ENCODE assay signal across 8 cellular contexts in the genomic region with DNA sequence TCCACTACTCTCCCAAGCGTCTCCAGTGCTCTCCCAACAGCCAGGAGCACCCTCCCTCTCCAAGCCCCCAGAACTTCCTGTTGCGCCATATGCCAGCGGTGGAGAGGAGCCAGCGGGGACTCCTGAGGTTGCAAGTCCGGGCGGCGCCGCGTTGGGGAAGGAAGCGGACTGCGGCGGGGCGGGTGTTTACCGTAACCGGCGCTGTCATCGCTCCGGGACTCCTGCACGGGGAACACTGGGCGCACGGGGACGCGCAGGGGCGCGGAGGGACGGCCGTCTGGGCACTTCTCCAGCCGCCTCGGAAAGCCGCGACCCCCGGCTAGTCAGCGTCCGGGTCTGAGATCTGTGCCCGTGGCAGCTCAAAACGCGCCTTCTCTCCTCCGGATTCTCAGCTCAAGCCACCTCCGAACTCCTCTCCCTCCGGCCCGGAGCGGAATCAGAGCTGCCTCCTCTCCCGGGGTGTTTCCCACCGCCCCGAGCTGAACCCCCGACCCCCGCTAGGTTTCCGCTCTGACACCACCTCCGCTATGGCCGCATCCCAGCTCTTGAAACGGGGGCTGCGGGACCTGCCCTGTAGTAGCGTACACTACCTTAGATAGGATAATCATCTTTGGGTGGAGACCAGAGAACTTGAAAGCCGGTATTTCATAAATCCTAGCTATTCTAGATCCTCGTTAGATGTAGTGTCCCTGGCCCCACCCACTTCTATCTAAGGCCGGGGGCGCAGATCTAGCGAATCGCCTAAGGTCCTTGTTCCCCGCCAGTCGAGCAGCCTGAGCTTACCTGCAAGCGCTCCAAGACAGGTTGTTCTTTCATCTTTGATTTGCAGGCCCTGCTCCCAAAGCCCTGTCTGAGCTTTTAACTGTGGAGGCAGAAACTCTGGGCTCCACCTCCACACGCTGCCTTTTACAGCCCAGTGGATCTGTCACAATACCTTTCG. TPM values are rescaled to one million over a fixed set of nuclear protein-coding genes. Genes with fewer than 3 reads are reported as not detected.
DNase-seq lines count a peak whose midpoint lies in the region; ATAC-seq, FAIRE-seq and TF ChIP-seq lines count a peak whose summit lies in the region.

A gene with protein sequence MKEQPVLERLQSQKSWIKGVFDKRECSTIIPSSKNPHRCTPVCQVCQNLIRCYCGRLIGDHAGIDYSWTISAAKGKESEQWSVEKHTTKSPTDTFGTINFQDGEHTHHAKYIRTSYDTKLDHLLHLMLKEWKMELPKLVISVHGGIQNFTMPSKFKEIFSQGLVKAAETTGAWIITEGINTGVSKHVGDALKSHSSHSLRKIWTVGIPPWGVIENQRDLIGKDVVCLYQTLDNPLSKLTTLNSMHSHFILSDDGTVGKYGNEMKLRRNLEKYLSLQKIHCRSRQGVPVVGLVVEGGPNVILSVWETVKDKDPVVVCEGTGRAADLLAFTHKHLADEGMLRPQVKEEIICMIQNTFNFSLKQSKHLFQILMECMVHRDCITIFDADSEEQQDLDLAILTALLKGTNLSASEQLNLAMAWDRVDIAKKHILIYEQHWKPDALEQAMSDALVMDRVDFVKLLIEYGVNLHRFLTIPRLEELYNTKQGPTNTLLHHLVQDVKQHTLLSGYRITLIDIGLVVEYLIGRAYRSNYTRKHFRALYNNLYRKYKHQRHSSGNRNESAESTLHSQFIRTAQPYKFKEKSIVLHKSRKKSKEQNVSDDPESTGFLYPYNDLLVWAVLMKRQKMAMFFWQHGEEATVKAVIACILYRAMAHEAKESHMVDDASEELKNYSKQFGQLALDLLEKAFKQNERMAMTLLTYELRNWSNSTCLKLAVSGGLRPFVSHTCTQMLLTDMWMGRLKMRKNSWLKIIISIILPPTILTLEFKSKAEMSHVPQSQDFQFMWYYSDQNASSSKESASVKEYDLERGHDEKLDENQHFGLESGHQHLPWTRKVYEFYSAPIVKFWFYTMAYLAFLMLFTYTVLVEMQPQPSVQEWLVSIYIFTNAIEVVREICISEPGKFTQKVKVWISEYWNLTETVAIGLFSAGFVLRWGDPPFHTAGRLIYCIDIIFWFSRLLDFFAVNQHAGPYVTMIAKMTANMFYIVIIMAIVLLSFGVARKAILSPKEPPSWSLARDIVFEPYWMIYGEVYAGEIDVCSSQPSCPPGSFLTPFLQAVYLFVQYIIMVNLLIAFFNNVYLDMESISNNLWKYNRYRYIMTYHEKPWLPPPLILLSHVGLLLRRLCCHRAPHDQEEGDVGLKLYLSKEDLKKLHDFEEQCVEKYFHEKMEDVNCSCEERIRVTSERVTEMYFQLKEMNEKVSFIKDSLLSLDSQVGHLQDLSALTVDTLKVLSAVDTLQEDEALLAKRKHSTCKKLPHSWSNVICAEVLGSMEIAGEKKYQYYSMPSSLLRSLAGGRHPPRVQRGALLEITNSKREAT (N-terminal part only) (minus strand): TSS at position 881 of the 940 bp plus-strand sequence. CDS start 65 bp downstream, at position 816.

- H3K9me3 ChIP-seq in HUES64 (ENCODE audit: insufficient read depth, low read depth, low read length) (no peaks in the 10 kb centered on the region), Peyer's patch (no peaks in the 10 kb centered on the region), adipocyte (ENCODE audit: control insufficient read depth, low read length) (peaks cover 9% of the 10 kb centered on the region), heart right ventricle (peaks cover 0 to 11% (median 0%) of the 10 kb centered on the region in 11 donors), pancreas (no peaks in the 10 kb centered on the region)

- intact Hi-C loops in heart right ventricle (cut with DNase I) (loop anchor here in 2 of 10 donors (5.0 to 10.0 kb wide), 2 partner anchors 65 to 113 kb away; partner anchors contain the start of gene C9orf40 (in 1 of the 2)), pancreas (cut with DNase I) (no loop called here)

- peak in 1 of 2 donors; percentile 30 for TF ChIP-seq POLR2A in Peyer's patch (IDR thresholded peaks at IDR 0.05)

- WGBS in HUES64: 2% methylated on average over 64 of the region's 64 CpGs
- WGBS in heart right ventricle, 2 donors: 3% methylated on average over 61 to 64 of the region's 64 CpGs
- 1 to 2% methylated on average over 59 to 64 of the region's 64 CpGs for WGBS in pancreas, 2 donors

- no peak for TF ChIP-seq CTCF in Peyer's patch (IDR thresholded peaks at IDR 0.05)
- no peak for TF ChIP-seq CTCF in heart right ventricle (IDR thresholded peaks at IDR 0.05)
- no peak for TF ChIP-seq CTCF in pancreas (IDR thresholded peaks at IDR 0.05)

- H3K9ac ChIP-seq in HUES64 (ENCODE audit: low read depth, low read length) (peak within 1 kb of the TSS; percentile 49), adipocyte (ENCODE audit: low read length) (peak within 1 kb of the TSS; percentile 64)

- H3K4me3 ChIP-seq in HUES64 (ENCODE audit: low read length) (peak within 1 kb of the TSS; percentile 82), Peyer's patch (peak within 1 kb of the TSS; percentile 36 to 67 (median 54)), adipocyte (ENCODE audit: low read length) (peak within 1 kb of the TSS; percentile 79), heart right ventricle (peak within 1 kb of the TSS in 9 of 10 donors; percentile 41 to 69 (median 66)), pancreas (peak within 1 kb of the TSS; percentile 43 to 74 (median 50))

- H3K36me3 ChIP-seq in HUES64 (ENCODE audit: insufficient read depth, low read length) (no peaks in the 10 kb centered on the region), Peyer's patch (no peaks in the 10 kb centered on the region), adipocyte (ENCODE audit: control insufficient read depth, insufficient read depth, low read length, severe bottlenecking) (no peaks in the 10 kb centered on the region), heart right ventricle (no peaks in the 10 kb centered on the region), pancreas (no peaks in the 10 kb centered on the region)

- FAIRE-seq in pancreas (lab: Jason Lieb, UNC): no peak

- ATAC-seq in heart right ventricle (peak; percentile 90 to 97 (median 96)), pancreas (peak; percentile 89 to 97 (median 94)), HG03196 (IDR thresholded peaks at IDR 0.05; ENCODE audit: unreplicated experiment) (no peak), GM19455 (IDR thresholded peaks at IDR 0.05; ENCODE audit: unreplicated experiment) (no peak)

- DNase-seq in Daoy (ENCODE audit: low read depth): peak; percentile 89
- DNase-seq in Peyer's patch: peak; percentile 19 to 86 (median 85)
- DNase-seq in adipocyte (ENCODE audit: low read depth): peak; percentile 94
- peak; percentile 76 to 82 for DNase-seq in heart right ventricle
- DNase-seq in pancreas: peak; percentile 70 to 90 (median 77)

- no peaks in the 10 kb centered on the region; the same call in 1 of the 2 replicates for H3K4me1 ChIP-seq in HUES64 (ENCODE audit: insufficient read depth, low read length)
- peaks cover 0 to 1% (median 0%) of the 10 kb centered on the region in 4 donors for H3K4me1 ChIP-seq in Peyer's patch
- peaks cover 4% of the 10 kb centered on the region for H3K4me1 ChIP-seq in adipocyte (ENCODE audit: control insufficient read depth, insufficient read depth, low read length)
- H3K4me1 ChIP-seq in heart right ventricle: peaks cover 0 to 16% (median 9%) of the 10 kb centered on the region in 9 donors
- no peaks in the 10 kb centered on the region for H3K4me1 ChIP-seq in pancreas

- H3K27me3 ChIP-seq in HUES64 (ENCODE audit: insufficient read depth, low read length) (peaks cover 31% of the 10 kb centered on the region), Peyer's patch (no peaks in the 10 kb centered on the region), adipocyte (replicated peaks; ENCODE audit: control insufficient read depth, insufficient read depth, low read length) (peaks cover 8% of the 10 kb centered on the region), heart right ventricle (peaks cover 0 to 30% (median 10%) of the 10 kb centered on the region in 7 donors), pancreas (no peaks in the 10 kb centered on the region)

- H3K27ac ChIP-seq in HUES64 (ENCODE audit: low read depth, low read length) (no peak within 1 kb of the TSS), Peyer's patch (peak within 1 kb of the TSS in 3 of 4 donors; percentile 53 to 78 (median 71)), heart right ventricle (peak within 1 kb of the TSS; percentile 25 to 87 (median 78)), pancreas (peak within 1 kb of the TSS in 3 of 4 donors; percentile 11 to 69 (median 67))

RNA-seq across cellular contexts. Expression of the gene that starts here (rescaled TPM):
- 0.03 and 0.11 TPM in 2 replicates for total RNA-seq in Daoy (2014; rRNA removed; shearing (Covaris generic))
- polyA plus RNA-seq in HUES64 (2013, experiment 1 of 2): 0.25 TPM
- 0.25 TPM for polyA plus RNA-seq in HUES64 (2013, experiment 2 of 2)
- total RNA-seq in Peyer's patch (10 to 100 TPM in 2 of 4 donors, 1 to 10 TPM in 2; 3.3 to 25.1 (median 16.2) TPM), heart right ventricle (under 1 TPM; 0.11 to 0.60 (median 0.21) TPM), pancreas (under 1 TPM; 0.14 to 0.59 (median 0.37) TPM)
- polyA plus RNA-seq in heart right ventricle (under 1 TPM; 0.10 to 0.22 TPM), pancreas (under 1 TPM; 0.23 TPM)

Comparison
In these comparisons a context has a peak if more than half of its experiments do, and no peak if none do; other contexts are left out.
1. Peak in DNase-seq in Daoy; RNA of the gene not detected or under 1 TPM.
2. Peak in DNase-seq, ATAC-seq, H3K4me3 ChIP-seq and H3K27ac ChIP-seq in heart right ventricle; RNA of the gene not detected or under 1 TPM.
3. Peak in DNase-seq, ATAC-seq, H3K4me3 ChIP-seq and H3K27ac ChIP-seq in pancreas; RNA of the gene not detected or under 1 TPM.